In the genomic region with DNA sequence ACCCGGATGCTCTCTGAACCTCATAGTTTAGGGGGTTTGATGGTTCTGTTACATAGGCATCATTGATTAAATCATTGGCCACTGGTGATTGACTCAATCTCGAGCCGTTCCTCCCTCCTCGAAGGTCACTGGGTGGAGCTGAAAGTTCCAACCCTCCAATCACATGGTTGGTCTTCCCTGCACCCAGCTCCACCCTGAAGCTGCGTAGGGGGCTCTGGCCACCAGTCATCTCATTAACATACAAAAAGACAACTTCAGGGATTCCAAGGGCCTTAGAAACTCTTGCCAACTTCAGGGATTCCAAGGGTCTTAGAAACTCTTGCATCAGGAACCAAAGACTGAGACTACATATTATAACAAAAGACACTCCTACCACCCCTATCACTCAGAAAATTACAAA, we compare ENCODE assay signal across 19 cellular contexts.
A peak's percentile ranks its signal among the peaks of the same experiment; 100 is the strongest.
DNase-seq lines count a peak whose midpoint lies in the region; ATAC-seq, FAIRE-seq and TF ChIP-seq lines count a peak whose summit lies in the region.
"Had no signal": no experiment of that assay in that cellular context is flagged by ENCODE, and none has a peak within 500 bp of the region (broad histone marks: within the 10 kb centered on the region; RNA-seq: fewer than 3 reads in every experiment).

No MANE protein-coding gene starts in this region.

- TF ChIP-seq EP300 in H1 (IDR thresholded peaks at IDR 0.05; ENCODE audit: borderline replicate concordance in 1 of 2, low read depth in 2 of 2, low read length in 2 of 2), result no peak

- H2BK20ac ChIP-seq in H9 (ENCODE audit: low read depth, low read length, poor library complexity, severe bottlenecking), result no peak overlapping the region
- H2BK20ac ChIP-seq in H1 (ENCODE audit: low read length), result peak overlapping the region; percentile 29; the same call in 1 of the 2 replicates

- H3K4me3 Mint-ChIP-seq in H9, result no peak overlapping the region
- H3K4me3 Mint-ChIP-seq in immature natural killer cell, result no peak overlapping the region
- H3K4me3 Mint-ChIP-seq: CD4-positive, alpha-beta memory T cell; HFFc6; IgD-negative memory B cell had no signal

- no peak overlapping the region for H4K5ac ChIP-seq in H9 (ENCODE audit: insufficient read length, low read depth, low read length)
- H4K5ac ChIP-seq in H1 (ENCODE audit: insufficient read length, low read depth, low read length), result no peak overlapping the region

- H3K23ac ChIP-seq in H9 (ENCODE audit: insufficient read length, low read depth, low read length), result no peak overlapping the region
- H3K23ac ChIP-seq in H1 (ENCODE audit: insufficient read length), result no peak overlapping the region

- no peak overlapping the region for H4K8ac ChIP-seq in H9 (replicated peaks; ENCODE audit: insufficient read length, low read depth, low read length)
- no peak overlapping the region for H4K8ac ChIP-seq in H1 (ENCODE audit: extremely low read depth, insufficient read depth, low read length)

- H3K36me3 ChIP-seq in H1 (ENCODE audit: control insufficient read depth in 2 of 4, insufficient read depth in 4 of 4, low read length in 3 of 4), result no peaks in the 10 kb centered on the region
- H3K36me3 ChIP-seq: BE2C had no signal

- TF ChIP-seq RAD21 in H1 (IDR thresholded peaks at IDR 0.05 in 1 of 2, conservative IDR thresholded peaks at IDR 0.05 in 1 of 2; ENCODE audit: low read depth in 2 of 2, low read length in 2 of 2), result no peak

- no peak overlapping the region for H3K27ac ChIP-seq in H9 (ENCODE audit: insufficient read length, low read depth, low read length)
- no peak overlapping the region for H3K27ac ChIP-seq in H1 (ENCODE audit: low read depth, low read length)
- H3K27ac ChIP-seq: C4-2B had no signal

- no peak for TF ChIP-seq POLR2A in H1 (IDR thresholded peaks at IDR 0.05; ENCODE audit: control extremely low read depth in 1 of 2, low read depth in 2 of 2, low read length in 2 of 2)

- H2BK12ac ChIP-seq in H9 (ENCODE audit: insufficient read length, low read depth, low read length) (no peak overlapping the region), H1 (ENCODE audit: low read depth, low read length) (no peak overlapping the region)

- CTCF ChIA-PET in H1 (lab: Charles Lee; ENCODE audit: partially characterized antibody), result interaction anchor here (0.8 kb wide), 1 partner anchor 109 kb away, joined by 3 read pairs; no protein-coding TSS in a partner anchor

- no peak for FAIRE-seq in H1 (lab: Jason Lieb, UNC)
- FAIRE-seq: A204.1, G401.6, GM12892, GM19239 had no signal

- intact Hi-C loops in posterior vena cava (cut with DNase I), result no loop called here

- no peaks in the 10 kb centered on the region for H3K4me1 ChIP-seq in H9 (ENCODE audit: insufficient read depth, low read length)
- H3K4me1 ChIP-seq in H1 (replicated peaks in 1 of 4; ENCODE audit: control insufficient read depth in 3 of 4, insufficient read depth in 4 of 4, low read length in 3 of 4), result peaks cover 2 to 9% (median 6%) of the 10 kb centered on the region in 4 experiments; a peak in 4 of 7 replicates
- H3K4me1 ChIP-seq: BE2C had no signal

- H3K4me2 ChIP-seq in H9 (ENCODE audit: insufficient read depth, insufficient read length, low read length), result no peak overlapping the region
- H3K4me2 ChIP-seq in H1 (ENCODE audit: insufficient read depth in 1 of 2, low read depth in 2 of 2, low read length in 2 of 2), result no peak overlapping the region

- POLR2A ChIA-PET in H1 (lab: Charles Lee; ENCODE audit: partially characterized antibody), result interaction anchor here (0.9 to 1.1 kb wide), 2 partner anchors 11 to 12 kb away, joined by 3 to 4 read pairs; no protein-coding TSS in a partner anchor

- DNase-seq in H9 (peak; percentile 55), H1 (ENCODE audit: low read depth in 1 of 2, low spot score in 2 of 2) (no peak), posterior vena cava (ENCODE audit: low spot score) (peak; percentile 12), immature natural killer cell (no peak), HuH-7 (ENCODE audit: low spot score) (no peak), NCI-H146 treated with DMSO at 0.1 percent for 48 hours (lab: John Stamatoyannopoulos, UW; ENCODE audit: unreplicated experiment) (no peak)
- DNase-seq: BE2C; CD4-positive, alpha-beta memory T cell; DMS79; HCEC 1CT; HFFc6; KG1 had no signal

- no peak for TF ChIP-seq CTCF in H9 (conservative IDR thresholded peaks at IDR 0.05)
- no peak for TF ChIP-seq CTCF in H1 (IDR thresholded peaks at IDR 0.05; ENCODE audit: control extremely low read depth in 1 of 3, insufficient read depth in 1 of 3, low read depth in 1 of 3, low read length in 3 of 3)

- H3K23me2 ChIP-seq in H9 (ENCODE audit: insufficient read length, low read depth, low read length, poor library complexity, severe bottlenecking) (no peaks in the 10 kb centered on the region), H1 (ENCODE audit: low read depth, low read length) (no peaks in the 10 kb centered on the region)

- no peaks in the 10 kb centered on the region for H4K20me1 ChIP-seq in H9 (ENCODE audit: control insufficient read depth, insufficient read depth, insufficient read length)
- H4K20me1 ChIP-seq in H1 (replicated peaks in 1 of 2; ENCODE audit: control insufficient read depth in 1 of 2, insufficient read depth in 2 of 2, low read length in 2 of 2), result no peaks in the 10 kb centered on the region

- no peak overlapping the region for H3K18ac ChIP-seq in H9 (ENCODE audit: insufficient read length, low read depth, low read length)
- no peak overlapping the region; the same call in 1 of the 2 replicates for H3K18ac ChIP-seq in H1 (ENCODE audit: extremely low read depth, low read length)

- no peak overlapping the region for H3T11ph ChIP-seq in H9 (ENCODE audit: low read length)

- H3K36me3 Mint-ChIP-seq in H9 (ENCODE audit: insufficient read depth in 1 of 3, low read depth in 3 of 3), result peaks cover 3 to 25% (median 4%) of the 10 kb centered on the region in 3 experiments; a peak in 6 of 7 replicates
- H3K36me3 Mint-ChIP-seq in immature natural killer cell, result no peaks in the 10 kb centered on the region
- H3K36me3 Mint-ChIP-seq: CD4-positive, alpha-beta memory T cell; IgD-negative memory B cell had no signal

- H3K4ac ChIP-seq in H9 (ENCODE audit: low read depth, low read length) (no peak overlapping the region), H1 (replicated peaks; ENCODE audit: insufficient read length, low read depth, low read length) (no peak overlapping the region)

- H3K79me2 ChIP-seq in H9 (ENCODE audit: insufficient read depth, low read length), result no peaks in the 10 kb centered on the region
- no peaks in the 10 kb centered on the region for H3K79me2 ChIP-seq in H1 (ENCODE audit: control insufficient read depth in 1 of 2, insufficient read depth in 2 of 2, low read length in 2 of 2)

- no peak for ATAC-seq in HG03520 (IDR thresholded peaks at IDR 0.05; ENCODE audit: unreplicated experiment)

- H3K27me3 Mint-ChIP-seq in H9 (ENCODE audit: low read depth) (peaks cover 11% of the 10 kb centered on the region), immature natural killer cell (ENCODE audit: low read depth in 3 of 3) (peaks cover 0 to 5% (median 0%) of the 10 kb centered on the region in 3 donors)

- no CpG with 5 or more reads among the region's 5 CpGs for WGBS in H9 (ENCODE audit: extremely low coverage, insufficient read length, low lambda C conversion rate)
- WGBS in H1 (ENCODE audit: extremely low coverage in 1 of 2, insufficient coverage in 1 of 2, insufficient read length in 1 of 2, insufficient replicate concordance in 2 of 2, low coverage in 1 of 2, low lambda C conversion rate in 2 of 2, missing lambda C conversion rate in 1 of 2), 2 experiments, result 84% methylated on average over 5 of the region's 5 CpGs; no CpG with 5 or more reads in 1 of the 2 experiments

- H4K91ac ChIP-seq in H9 (ENCODE audit: insufficient read length, low read depth, low read length) (no peak overlapping the region), H1 (replicated peaks; ENCODE audit: insufficient read length, low read length) (no peak overlapping the region)

- H2BK120ac ChIP-seq in H9 (ENCODE audit: low read depth, low read length, poor library complexity, severe bottlenecking), result no peak overlapping the region
- no peak overlapping the region for H2BK120ac ChIP-seq in H1 (replicated peaks; ENCODE audit: low read depth, low read length)

- peaks cover 16 to 17% of the 10 kb centered on the region in 2 experiments for H3K4me1 Mint-ChIP-seq in H9
- H3K4me1 Mint-ChIP-seq in immature natural killer cell, result peaks cover 0 to 6% of the 10 kb centered on the region in 2 donors
- H3K4me1 Mint-ChIP-seq: IgD-negative memory B cell had no signal

- no peak overlapping the region for H2AK5ac ChIP-seq in H9 (ENCODE audit: insufficient read length, low read length)
- H2AK5ac ChIP-seq in H1 (ENCODE audit: low read depth, low read length), result no peak overlapping the region

- H2BK5ac ChIP-seq in H9 (ENCODE audit: insufficient read length, low read length), result no peak overlapping the region
- no peak overlapping the region for H2BK5ac ChIP-seq in H1 (ENCODE audit: low read depth, low read length)

- no peak overlapping the region for H2BK15ac ChIP-seq in H9 (ENCODE audit: low read depth, low read length)
- H2BK15ac ChIP-seq in H1 (ENCODE audit: low read length), result no peak overlapping the region

- H2AFZ ChIP-seq in H9 (ENCODE audit: low read length) (no peak overlapping the region), H1 (ENCODE audit: low read length) (no peak overlapping the region)

- H3K4me3 ChIP-seq in H1 (ENCODE audit: extremely low read depth in 1 of 4, insufficient read depth in 2 of 4, low read depth in 3 of 4, low read length in 4 of 4), result no peak overlapping the region

- H3K9me3 Mint-ChIP-seq in H9 (peaks cover 28 to 29% of the 10 kb centered on the region in 2 experiments), immature natural killer cell (no peaks in the 10 kb centered on the region)
- H3K9me3 Mint-ChIP-seq: IgD-negative memory B cell had no signal

- H3K27ac Mint-ChIP-seq in H9 (0 out of 7 replicates have a peak overlapping the region, but pooled peaks of 1 of the 3 experiments have one; percentile 9), immature natural killer cell (no peak overlapping the region)
- H3K27ac Mint-ChIP-seq: CD4-positive, alpha-beta memory T cell; HFFc6; IgD-negative memory B cell had no signal

- H3K14ac ChIP-seq in H9 (ENCODE audit: insufficient read depth, low read length), result no peak overlapping the region
- no peak overlapping the region for H3K14ac ChIP-seq in H1 (ENCODE audit: insufficient read length)

- H3K79me1 ChIP-seq in H9 (ENCODE audit: insufficient read depth, low read depth, low read length, poor library complexity, severe bottlenecking) (no peaks in the 10 kb centered on the region), H1 (ENCODE audit: low read depth, low read length) (no peaks in the 10 kb centered on the region)

- H3K56ac ChIP-seq in H9 (ENCODE audit: insufficient read length, low read depth, low read length) (no peak overlapping the region), H1 (replicated peaks; ENCODE audit: insufficient read length, low read depth, low read length) (no peak overlapping the region)

- H3K9me3 ChIP-seq in H9 (ENCODE audit: control insufficient read depth, low read depth, low read length), result no peaks in the 10 kb centered on the region
- peaks cover 4 to 6% of the 10 kb centered on the region in 2 experiments; a peak in 2 of 4 replicates for H3K9me3 ChIP-seq in H1 (ENCODE audit: insufficient read depth in 2 of 2, low read depth in 1 of 2, low read length in 1 of 2)
- H3K9me3 ChIP-seq: BE2C had no signal

- H3K27me3 ChIP-seq in H9 (ENCODE audit: insufficient read depth, low read length) (no peaks in the 10 kb centered on the region), H1 (replicated peaks in 1 of 4; ENCODE audit: control insufficient read depth in 3 of 4, extremely low read depth in 1 of 4, insufficient read depth in 3 of 4, low read length in 3 of 4) (peaks cover 0 to 2% (median 0%) of the 10 kb centered on the region in 4 experiments; a peak in 1 of 7 replicates)
- H3K27me3 ChIP-seq: BE2C had no signal

- no peak overlapping the region for H3K9ac ChIP-seq in H9 (ENCODE audit: extremely low read depth, insufficient read length, low read length)
- H3K9ac ChIP-seq in H1 (replicated peaks in 1 of 4; ENCODE audit: extremely low read depth in 1 of 4, low read depth in 3 of 4, low read length in 3 of 4), result no peak overlapping the region

Comparison
In these comparisons a context has a peak if more than half of its experiments do, and no peak if none do; other contexts are left out.
1. DNase-seq: peak in H9 (single experiment) and posterior vena cava (single experiment); none in H1 (0 of 2), immature natural killer cell (0 of 3), HuH-7 (single experiment) and NCI-H146 treated with DMSO at 0.1 percent for 48 hours (single experiment).